Comparison of ENCODE assay signal across 17 cellular contexts in the genomic region with DNA sequence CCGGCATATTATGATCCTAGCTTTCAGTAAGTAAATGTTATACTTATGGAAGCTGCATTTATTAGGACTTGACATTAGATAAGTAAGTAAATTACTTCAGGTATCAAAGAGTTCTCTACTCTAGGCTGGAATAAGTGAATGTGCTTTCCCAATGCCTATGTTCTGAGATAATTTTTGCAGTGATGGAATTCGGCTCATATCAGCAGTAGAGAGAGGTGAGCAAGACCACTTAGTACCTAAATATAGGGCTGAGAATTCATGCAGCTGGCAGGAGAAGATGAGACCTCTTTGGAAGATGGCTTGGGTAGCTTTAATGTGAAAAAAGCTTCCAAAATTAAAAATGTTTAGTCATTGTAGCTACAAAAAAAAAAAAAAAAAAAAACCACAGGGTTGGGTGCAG.
"Had no signal": no experiment of that assay in that cellular context is flagged by ENCODE, and none has a peak within 500 bp of the region (broad histone marks: within the 10 kb centered on the region; RNA-seq: fewer than 3 reads in every experiment).

No MANE protein-coding gene starts in this region.

- H3K4me1 ChIP-seq: left lung, psoas muscle, right lobe of liver, spleen, testis, tibial nerve had no signal

- H3K36me3 ChIP-seq: left lung, right lobe of liver, spleen, tibial nerve had no signal

- DNase-seq: effector memory CD8-positive, alpha-beta T cell; erythroblast; left lung; naive thymus-derived CD4-positive, alpha-beta T cell; nephron progenitor cell; psoas muscle; retina; right lobe of liver; spleen; stimulated activated CD4-positive, alpha-beta T cell treated with anti-CD3 and anti-CD28 coated beads, Interleukin-15, amount 100 ng/mL, for 24 hours; stimulated activated CD4-positive, alpha-beta T cell treated with anti-CD3 and anti-CD28 coated beads, Interleukin-1b, Interleukin-23, amount 100 ng/mL, for 48 hours; stimulated activated CD4-positive, alpha-beta T cell treated with anti-CD3 and anti-CD28 coated beads, Interleukin-4, amount 100 ng/mL, for 24 hours; stimulated activated naive B cell treated with anti-CD40 and anti-IgM and Interleukin-4, amounts not matched to agents 10 μg/mL and 1 μg/mL and 100 μg/mL, for 72 hours; stimulated activated naive CD8-positive, alpha-beta T cell treated with anti-CD3 and anti-CD28 coated beads, Interleukin-15, amount 100 ng/mL, for 72 hours; testis had no signal

- H3K27me3 ChIP-seq: left lung, right lobe of liver, spleen, testis, tibial nerve had no signal

- H3K9me3 ChIP-seq: left lung, psoas muscle, right lobe of liver, spleen, testis, tibial nerve had no signal

- H3K27ac ChIP-seq: left lung, psoas muscle, right lobe of liver, spleen, testis, tibial nerve had no signal

- H3K4me3 ChIP-seq: left lung, lung, psoas muscle, right lobe of liver, spleen, testis, tibial nerve had no signal

- ATAC-seq: effector memory CD8-positive, alpha-beta T cell; left lung; naive thymus-derived CD4-positive, alpha-beta T cell; psoas muscle; right lobe of liver; stimulated activated naive B cell treated with anti-CD40 and anti-IgM and Interleukin-4, amounts not matched to agents 10 μg/mL and 1 μg/mL and 100 μg/mL, for 72 hours; stimulated activated naive CD8-positive, alpha-beta T cell treated with anti-CD3 and anti-CD28 coated beads, Interleukin-15, amount 100 ng/mL, for 72 hours had no signal
